21 cellular contexts compared by ENCODE assay signal in genomic region chr11:116059909-116060308, GRCh38.
"Had no signal": no experiment of that assay in that cellular context is flagged by ENCODE, and none has a peak within 500 bp of the region (broad histone marks: within the 10 kb centered on the region; RNA-seq: fewer than 3 reads in every experiment).

No MANE protein-coding gene starts in this region.

- ATAC-seq: activated CD8-positive, alpha-beta T cell treated with anti-CD3 and anti-CD28 coated beads, Interleukin-2, amount 10 ng/mL, durations not matched to agents 7 days and 5 days; body of pancreas; heart left ventricle; left cardiac atrium; mucosa of descending colon; right lobe of liver; stimulated activated effector memory CD8-positive, alpha-beta T cell treated with anti-CD3 and anti-CD28 coated beads, Interleukin-12 subunit alpha, Interleukin-12 subunit beta, amount 100 ng/mL, for 72 hours; stimulated activated naive CD8-positive, alpha-beta T cell treated with anti-CD3 and anti-CD28 coated beads, Interleukin-15, amount 100 ng/mL, for 72 hours had no signal

- H3K9me3 ChIP-seq: body of pancreas, heart left ventricle, mucosa of descending colon, right lobe of liver, tibial artery had no signal

- H3K4me3 ChIP-seq: body of pancreas, cardiac muscle cell, heart left ventricle, mucosa of descending colon, right lobe of liver, skin epidermis, tibial artery had no signal

- H3K27ac ChIP-seq: body of pancreas, cardiac muscle cell, heart left ventricle, right lobe of liver, skin epidermis, tibial artery, VCaP had no signal

- H3K36me3 ChIP-seq: cardiac muscle cell, heart left ventricle, right lobe of liver, tibial artery had no signal

- H3K27me3 ChIP-seq: body of pancreas, right lobe of liver had no signal

- DNase-seq: activated CD4-positive, alpha-beta T cell treated with anti-CD3 and anti-CD28 coated beads for 1 hour; activated CD4-positive, alpha-beta T cell treated with anti-CD3 and anti-CD28 coated beads, Interleukin-2, amount 50 U/mL, for 1 hour; activated CD8-positive, alpha-beta T cell treated with anti-CD3 and anti-CD28 coated beads, Interleukin-2, amount 10 ng/mL, durations not matched to agents 7 days and 5 days; activated gamma-delta T cell; anterior cingulate cortex; body of pancreas; cortex of kidney; heart left ventricle; islet precursor cell; left cardiac atrium; mucosa of descending colon; naive B cell; occipital lobe; right lobe of liver; stimulated activated CD4-positive, alpha-beta T cell treated with anti-CD3 and anti-CD28 coated beads, Interleukin-2, amount 100 ng/mL, for 24 hours; stimulated activated naive CD8-positive, alpha-beta T cell treated with anti-CD3 and anti-CD28 coated beads, Interleukin-15, amount 100 ng/mL, for 72 hours; tibial artery had no signal

- H3K4me1 ChIP-seq: body of pancreas, right lobe of liver, tibial artery had no signal
